ENCODE assay signal across 20 cellular contexts in the genomic region with DNA sequence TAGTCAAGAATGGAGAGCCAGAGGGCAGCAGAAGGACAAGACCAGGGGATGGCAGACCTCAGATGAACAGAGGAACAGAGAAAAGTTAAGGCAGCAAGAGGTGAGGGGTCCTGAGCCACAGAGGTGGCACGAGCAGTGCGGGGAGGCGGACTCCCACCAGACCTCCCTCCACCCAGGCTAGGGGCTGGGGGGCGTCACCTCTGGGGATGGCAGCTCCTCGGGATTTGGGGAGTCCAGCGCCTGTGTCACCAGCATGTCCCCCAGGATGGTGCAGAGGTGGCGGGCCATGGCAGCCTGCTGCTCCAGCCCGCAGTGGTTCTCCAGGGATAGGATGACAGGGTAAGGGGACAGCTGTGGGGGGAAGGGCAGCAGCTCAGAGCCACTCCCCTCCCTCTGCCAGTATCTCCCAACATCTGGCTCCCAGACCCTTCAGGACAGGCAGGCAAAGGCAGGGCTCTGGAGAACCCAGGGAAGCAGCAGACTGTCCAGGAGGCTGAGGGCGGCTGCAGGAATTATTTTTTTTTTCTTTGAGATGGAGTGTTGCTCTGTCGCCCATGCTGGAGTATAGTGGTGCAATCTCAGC.
"Had no signal": no experiment of that assay in that cellular context is flagged by ENCODE, and none has a peak within 500 bp of the region (broad histone marks: within the 10 kb centered on the region; RNA-seq: fewer than 3 reads in every experiment).

No MANE protein-coding gene starts in this region.

- H3K4me3 ChIP-seq: cardiac muscle cell, colonic mucosa, gastroesophageal sphincter, lung, tibial artery, uterus had no signal

- H3K36me3 ChIP-seq: cardiac muscle cell, colonic mucosa, uterus had no signal

- H3K27ac ChIP-seq: cardiac muscle cell, colonic mucosa, gastroesophageal sphincter, uterus, VCaP had no signal

- H3K4me3 Mint-ChIP-seq: activated CD4-positive, alpha-beta T cell treated with anti-CD3 and anti-CD28 coated beads for 36 hours; activated CD8-positive, alpha-beta T cell treated with anti-CD3 and anti-CD28 coated beads, Interleukin-2, amount 10 ng/mL, durations not matched to agents 7 days and 5 days; activated naive CD8-positive, alpha-beta T cell treated with anti-CD3 and anti-CD28 coated beads, Interleukin-2, amount 50 U/mL, for 24 hours; activated T-helper 1 cell treated with anti-CD3 and anti-CD28 coated beads, Interleukin-12 subunit alpha, Interleukin-12 subunit beta, Interleukin-2, Interleukin-4 antibody, amounts not matched to agents 30 ng/mL and 10 ng/mL and 1 ng/mL, durations not matched to agents 14 hours and 24 hours and 36 hours; naive B cell; stimulated activated memory B cell treated with anti-CD40 and anti-IgM and Interleukin-4, amounts not matched to agents 10 μg/mL and 1 μg/mL and 100 μg/mL, for 72 hours had no signal

- H3K36me3 Mint-ChIP-seq: naive B cell; stimulated activated memory B cell treated with anti-CD40 and anti-IgM and Interleukin-4, amounts not matched to agents 10 μg/mL and 1 μg/mL and 100 μg/mL, for 72 hours had no signal

- H3K27me3 ChIP-seq: cardiac muscle cell, colonic mucosa, gastroesophageal sphincter, tibial artery, uterus had no signal

- H3K27me3 Mint-ChIP-seq: activated naive CD8-positive, alpha-beta T cell treated with anti-CD3 and anti-CD28 coated beads, Interleukin-2, amount 50 U/mL, for 24 hours; progenitor cell of endocrine pancreas had no signal

- H3K4me1 ChIP-seq: colonic mucosa, uterus had no signal

- H3K9me3 Mint-ChIP-seq: activated naive CD8-positive, alpha-beta T cell treated with anti-CD3 and anti-CD28 coated beads, Interleukin-2, amount 50 U/mL, for 24 hours; activated T-helper 1 cell treated with anti-CD3 and anti-CD28 coated beads, Interleukin-12 subunit alpha, Interleukin-12 subunit beta, Interleukin-2, Interleukin-4 antibody, amounts not matched to agents 30 ng/mL and 10 ng/mL and 1 ng/mL, durations not matched to agents 14 hours and 24 hours and 36 hours; naive B cell; stimulated activated memory B cell treated with anti-CD40 and anti-IgM and Interleukin-4, amounts not matched to agents 10 μg/mL and 1 μg/mL and 100 μg/mL, for 72 hours had no signal

- ATAC-seq: activated CD4-positive, alpha-beta T cell treated with anti-CD3 and anti-CD28 coated beads for 36 hours; activated CD8-positive, alpha-beta T cell treated with anti-CD3 and anti-CD28 coated beads, Interleukin-2, amount 10 ng/mL, durations not matched to agents 7 days and 5 days; activated naive CD8-positive, alpha-beta T cell treated with anti-CD3 and anti-CD28 coated beads, Interleukin-2, amount 50 U/mL, for 24 hours; gastroesophageal sphincter; right cardiac atrium; stimulated activated memory B cell treated with anti-CD40 and anti-IgM and Interleukin-4, amounts not matched to agents 10 μg/mL and 1 μg/mL and 100 μg/mL, for 72 hours had no signal

- H3K4me1 Mint-ChIP-seq: activated CD4-positive, alpha-beta T cell treated with anti-CD3 and anti-CD28 coated beads for 36 hours; activated naive CD8-positive, alpha-beta T cell treated with anti-CD3 and anti-CD28 coated beads, Interleukin-2, amount 50 U/mL, for 24 hours had no signal

- H3K9me3 ChIP-seq: colonic mucosa, gastroesophageal sphincter, tibial artery, uterus had no signal

- H3K27ac Mint-ChIP-seq: activated CD4-positive, alpha-beta T cell treated with anti-CD3 and anti-CD28 coated beads for 36 hours; activated CD8-positive, alpha-beta T cell treated with anti-CD3 and anti-CD28 coated beads, Interleukin-2, amount 10 ng/mL, durations not matched to agents 7 days and 5 days; activated naive CD8-positive, alpha-beta T cell treated with anti-CD3 and anti-CD28 coated beads, Interleukin-2, amount 50 U/mL, for 24 hours; activated T-helper 1 cell treated with anti-CD3 and anti-CD28 coated beads, Interleukin-12 subunit alpha, Interleukin-12 subunit beta, Interleukin-2, Interleukin-4 antibody, amounts not matched to agents 30 ng/mL and 10 ng/mL and 1 ng/mL, durations not matched to agents 14 hours and 24 hours and 36 hours; progenitor cell of endocrine pancreas; stimulated activated memory B cell treated with anti-CD40 and anti-IgM and Interleukin-4, amounts not matched to agents 10 μg/mL and 1 μg/mL and 100 μg/mL, for 72 hours had no signal

- DNase-seq: activated CD4-positive, alpha-beta T cell treated with anti-CD3 and anti-CD28 coated beads for 36 hours; activated CD8-positive, alpha-beta memory T cell treated with anti-CD3 and anti-CD28 coated beads, Interleukin-2, amount 50 U/mL, for 48 hours; activated CD8-positive, alpha-beta T cell treated with anti-CD3 and anti-CD28 coated beads, Interleukin-2, amount 10 ng/mL, durations not matched to agents 7 days and 5 days; activated naive CD4-positive, alpha-beta T cell; activated naive CD8-positive, alpha-beta T cell treated with anti-CD3 and anti-CD28 coated beads, Interleukin-2, amount 50 U/mL, for 24 hours; colonic mucosa; effector CD4-positive, alpha-beta T cell; hippocampal formation; naive B cell; right cardiac atrium; T-helper 9 cell; tibial artery; uterus had no signal
